Comparison of ENCODE assay signal across 8 cellular contexts in genomic region chr18:79719478-79720358, GRCh38. TPM values are rescaled to one million over a fixed set of nuclear protein-coding genes. Genes with fewer than 3 reads are reported as not detected.
A peak's percentile ranks its signal among the peaks of the same experiment; 100 is the strongest.
DNase-seq lines count a peak whose midpoint lies in the region; ATAC-seq, FAIRE-seq and TF ChIP-seq lines count a peak whose summit lies in the region.
"Not testable (repeated sequence)": the region's sequence is repeated elsewhere in the genome, so short reads cannot be mapped to it uniquely, and the experiment has no call there.

No MANE protein-coding gene starts in this region.

- CTCF ChIA-PET in CD4-positive, alpha-beta T cell (lab: Charles Lee) = not testable (repeated sequence)

- not testable (repeated sequence) for DNase-seq in CD4-positive, alpha-beta T cell; bronchial epithelial cell (ENCODE audit: low read depth); keratinocyte (ENCODE audit: low read depth, low spot score)
- DNase-seq in ELR (ENCODE audit: low read depth) = peak; percentile 11
- peak; percentile 25 for DNase-seq in NAMALWA (ENCODE audit: low spot score)

- peaks cover 85% of the 10 kb centered on the region for H3K36me3 Mint-ChIP-seq in CD4-positive, alpha-beta T cell (ENCODE audit: low read depth)
- H3K36me3 Mint-ChIP-seq in T-helper 1 cell treated with Interleukin-12 subunit alpha and Interleukin-12 subunit beta and Interleukin-4 antibody, amounts not matched to agents 30 μg/mL and 1 μg/mL, for 36 hours (ENCODE audit: low read depth) = peaks cover 42% of the 10 kb centered on the region
- H3K36me3 Mint-ChIP-seq in activated T-helper 17 cell treated with anti-CD3 and anti-CD28 coated beads, Interleukin-2, amount 50 U/mL, for 72 hours (ENCODE audit: low read depth) = peaks cover 87% of the 10 kb centered on the region

- intact Hi-C loops in CD4-positive, alpha-beta T cell (cut with DNase I, micrococcal nuclease) = not testable (repeated sequence)

- dilution Hi-C loops in keratinocyte (cut with MboI; ENCODE audit: extremely low pct_ligation_motif_present, low sequenced_read_pairs) = not testable (repeated sequence)

- H3K36me3 ChIP-seq in bronchial epithelial cell (ENCODE audit: control insufficient read depth, insufficient read depth, low read length) = peaks cover 25% of the 10 kb centered on the region
- H3K36me3 ChIP-seq in keratinocyte (ENCODE audit: control insufficient read depth in 2 of 2, extremely low read depth in 1 of 2, insufficient read depth in 2 of 2, low read length in 2 of 2) = peaks cover 17 to 52% of the 10 kb centered on the region in 2 experiments
- H3K36me3 ChIP-seq in neutrophil = peaks cover 97% of the 10 kb centered on the region

- H3K9me3 Mint-ChIP-seq in CD4-positive, alpha-beta T cell; T-helper 1 cell treated with Interleukin-12 subunit alpha and Interleukin-12 subunit beta and Interleukin-4 antibody, amounts not matched to agents 30 μg/mL and 1 μg/mL, for 36 hours; activated T-helper 17 cell treated with anti-CD3 and anti-CD28 coated beads, Interleukin-2, amount 50 U/mL, for 72 hours: not testable (repeated sequence)

- not testable (repeated sequence) for H3K4me1 ChIP-seq in keratinocyte (ENCODE audit: control insufficient read depth, extremely low read depth, insufficient read depth, low read length); neutrophil (ENCODE audit: control insufficient read depth in 1 of 2, insufficient read depth in 1 of 2, low read depth in 1 of 2, low read length in 1 of 2)

- H3K9me1 ChIP-seq in keratinocyte (ENCODE audit: control insufficient read depth, extremely low read depth, insufficient read depth, low read length) = not testable (repeated sequence)

- H3K9me3 ChIP-seq in CD4-positive, alpha-beta T cell (ENCODE audit: control insufficient read depth, low read length); keratinocyte (ENCODE audit: control insufficient read depth, low read depth, low read length); neutrophil: not testable (repeated sequence)

- TF ChIP-seq CTCF in CD4-positive, alpha-beta T cell (IDR thresholded peaks at IDR 0.05); bronchial epithelial cell (IDR thresholded peaks at IDR 0.05; ENCODE audit: insufficient read depth, low read length, severe bottlenecking); keratinocyte (optimal IDR thresholded peaks at IDR 0.05 in 1 of 3, IDR thresholded peaks at IDR 0.05 in 1 of 3, conservative IDR thresholded peaks at IDR 0.05 in 1 of 3; ENCODE audit: extremely low read depth in 1 of 3, insufficient read depth in 2 of 3, low read length in 3 of 3); neutrophil (IDR thresholded peaks at IDR 0.05): not testable (repeated sequence)

- H2AFZ ChIP-seq in keratinocyte (ENCODE audit: control insufficient read depth, low read length) = not testable (repeated sequence)

- H3K27me3 Mint-ChIP-seq in CD4-positive, alpha-beta T cell; T-helper 1 cell treated with Interleukin-12 subunit alpha and Interleukin-12 subunit beta and Interleukin-4 antibody, amounts not matched to agents 30 μg/mL and 1 μg/mL, for 36 hours (ENCODE audit: low read depth); activated T-helper 17 cell treated with anti-CD3 and anti-CD28 coated beads, Interleukin-2, amount 50 U/mL, for 72 hours: not testable (repeated sequence)

- H3K27ac Mint-ChIP-seq in CD4-positive, alpha-beta T cell = peak overlapping the region; percentile 53
- peak overlapping the region; percentile 41 for H3K27ac Mint-ChIP-seq in T-helper 1 cell treated with Interleukin-12 subunit alpha and Interleukin-12 subunit beta and Interleukin-4 antibody, amounts not matched to agents 30 μg/mL and 1 μg/mL, for 36 hours
- peak overlapping the region; percentile 24 for H3K27ac Mint-ChIP-seq in activated T-helper 17 cell treated with anti-CD3 and anti-CD28 coated beads, Interleukin-2, amount 50 U/mL, for 72 hours

- not testable (repeated sequence) for H3K4me3 Mint-ChIP-seq in CD4-positive, alpha-beta T cell; T-helper 1 cell treated with Interleukin-12 subunit alpha and Interleukin-12 subunit beta and Interleukin-4 antibody, amounts not matched to agents 30 μg/mL and 1 μg/mL, for 36 hours; activated T-helper 17 cell treated with anti-CD3 and anti-CD28 coated beads, Interleukin-2, amount 50 U/mL, for 72 hours

- H3K27me3 ChIP-seq in CD4-positive, alpha-beta T cell (ENCODE audit: control insufficient read depth, insufficient read depth, low read length); bronchial epithelial cell (ENCODE audit: control insufficient read depth, insufficient read depth, low read length); keratinocyte (ENCODE audit: control insufficient read depth, extremely low read depth, insufficient read depth, low read length); neutrophil: not testable (repeated sequence)

- ATAC-seq in CD4-positive, alpha-beta T cell (ENCODE audit: poor library complexity); activated T-helper 17 cell treated with anti-CD3 and anti-CD28 coated beads, Interleukin-2, amount 50 U/mL, for 72 hours (replicated peaks): not testable (repeated sequence)

- H3K9ac ChIP-seq in keratinocyte (ENCODE audit: control insufficient read depth, extremely low read depth, insufficient read depth, low read length) = not testable (repeated sequence)

- POLR2A ChIA-PET in CD4-positive, alpha-beta T cell (lab: Charles Lee) = not testable (repeated sequence)

- peaks cover 14% of the 10 kb centered on the region for H3K79me2 ChIP-seq in keratinocyte (ENCODE audit: control insufficient read depth, insufficient read depth, low read length)

- H3K27ac ChIP-seq in CD4-positive, alpha-beta T cell (ENCODE audit: low read depth, low read length); keratinocyte (ENCODE audit: control insufficient read depth, insufficient read depth, low read length): not testable (repeated sequence)
- peak overlapping the region; percentile 36 for H3K27ac ChIP-seq in neutrophil

- H3K4me3 ChIP-seq in bronchial epithelial cell (ENCODE audit: low read depth, low read length); keratinocyte (ENCODE audit: control insufficient read depth in 2 of 3, extremely low read depth in 1 of 3, insufficient read depth in 2 of 3, low read depth in 1 of 3, low read length in 3 of 3); neutrophil (ENCODE audit: low read depth in 1 of 2, low read length in 1 of 2): not testable (repeated sequence)

- FAIRE-seq in bronchial epithelial cell (lab: Jason Lieb, UNC) (peak; percentile 98), keratinocyte (lab: Jason Lieb, UNC) (peak; percentile 26)

- not testable (repeated sequence) for H3K4me1 Mint-ChIP-seq in CD4-positive, alpha-beta T cell (ENCODE audit: low read depth); T-helper 1 cell treated with Interleukin-12 subunit alpha and Interleukin-12 subunit beta and Interleukin-4 antibody, amounts not matched to agents 30 μg/mL and 1 μg/mL, for 36 hours (ENCODE audit: low read depth); activated T-helper 17 cell treated with anti-CD3 and anti-CD28 coated beads, Interleukin-2, amount 50 U/mL, for 72 hours

- not testable (repeated sequence) for H3K4me2 ChIP-seq in keratinocyte (ENCODE audit: control insufficient read depth, extremely low read depth, insufficient read depth, low read depth, low read length)

- H4K20me1 ChIP-seq in keratinocyte (ENCODE audit: control insufficient read depth, extremely low read depth, insufficient read depth, low read length) = not testable (repeated sequence)

RNA-seq across cellular contexts. Expression of gene CTDP1, which starts 40.1 kb away (rescaled TPM):
- total RNA-seq in CD4-positive, alpha-beta T cell = 10 to 100 TPM; 69.0 to 79.6 TPM
- 10 to 100 TPM; 38.8 to 48.5 TPM for total RNA-seq in activated T-helper 17 cell treated with anti-CD3 and anti-CD28 coated beads, Interleukin-2, amount 50 U/mL, for 72 hours
- total RNA-seq in bronchial epithelial cell = 27.1 and 32.1 TPM in 2 replicates
- polyA plus RNA-seq in keratinocyte = 8.3 to 11.0 TPM (median 9.2 TPM) in 3 replicates
- polyA plus RNA-seq in keratinocyte (2011; ENCODE audit: low read depth) = 10.1 TPM
- polyA plus RNA-seq in keratinocyte (2011; cell fraction: cytosol; rRNA removed) = 5.5 and 10.1 TPM in 2 replicates
- polyA plus RNA-seq in keratinocyte (2011; cell fraction: nucleus; rRNA removed) = 21.6 and 21.9 TPM in 2 replicates
- 15.5 and 16.8 TPM in 2 replicates for polyA plus RNA-seq in keratinocyte (2012; ENCODE audit: low replicate concordance)
- 8.1 to 17.3 TPM (median 10.6 TPM) in 3 replicates for polyA minus RNA-seq in keratinocyte
- polyA minus RNA-seq in keratinocyte (2011; cell fraction: cytosol; rRNA and poly(A)+ RNA removed) = 21.7 TPM
- polyA minus RNA-seq in keratinocyte (2011; cell fraction: nucleus; rRNA and poly(A)+ RNA removed) = 20.6 and 23.4 TPM in 2 replicates
